Comparison of ENCODE assay signal across 1 cellular context in genomic region chr2:159208449-159208848, GRCh38.
A peak's percentile ranks its signal among the peaks of the same experiment; 100 is the strongest.
TF ChIP-seq lines count a peak whose summit lies in the region.

No MANE protein-coding gene starts in this region.

TF ChIP-seq in K562, 482 proteins besides CTCF, POLR2A, EP300 and RAD21 (continued from another document):
- TF ChIP-seq SFPQ (IDR thresholded peaks at IDR 0.05; ENCODE audit: low read depth, low read length) (no peak), ZNF143 (CRISPR knock-in tag; IDR thresholded peaks at IDR 0.05) (no peak), IRF2 (CRISPR knock-in tag; IDR thresholded peaks at IDR 0.05) (no peak), BHLHE40 (IDR thresholded peaks at IDR 0.05; ENCODE audit: low read length) (no peak), ZHX1 (conservative IDR thresholded peaks at IDR 0.05; ENCODE audit: low read length) (no peak), E2F3 (CRISPR knock-in tag; IDR thresholded peaks at IDR 0.05) (no peak), CBX3 (IDR thresholded peaks at IDR 0.05; ENCODE audit: borderline replicate concordance in 1 of 2, low read length in 2 of 2) (no peak), ARNT (IDR thresholded peaks at IDR 0.05) (no peak), TFAM (CRISPR knock-in tag; conservative IDR thresholded peaks at IDR 0.05) (no peak), PHF21A (IDR thresholded peaks at IDR 0.05; ENCODE audit: borderline replicate concordance, low read depth) (no peak), PPARD (CRISPR knock-in tag; IDR thresholded peaks at IDR 0.05) (no peak), ZNF318 (IDR thresholded peaks at IDR 0.05; ENCODE audit: borderline replicate concordance in 1 of 2, low read depth in 1 of 2) (no peak), SOX6 (IDR thresholded peaks at IDR 0.05) (no peak), GMEB1 (CRISPR knock-in tag; IDR thresholded peaks at IDR 0.05) (no peak), FOXA3 (CRISPR knock-in tag; conservative IDR thresholded peaks at IDR 0.05 in 1 of 2, IDR thresholded peaks at IDR 0.05 in 1 of 2) (no peak), CEBPB (tag; IDR thresholded peaks at IDR 0.05) (no peak), ATF7 (IDR thresholded peaks at IDR 0.05) (no peak), KLF16 (IDR thresholded peaks at IDR 0.05) (0 out of 2 replicates have a peak, but pooled peaks have one; percentile 21), KDM2B (CRISPR knock-in tag; IDR thresholded peaks at IDR 0.05) (no peak), ATF6 (CRISPR knock-in tag; IDR thresholded peaks at IDR 0.05) (no peak), CTCFL (IDR thresholded peaks at IDR 0.05; ENCODE audit: borderline replicate concordance, insufficient read depth, low read depth, low read length, poor library complexity, severe bottlenecking) (peak; percentile 35), SMARCB1 (IDR thresholded peaks at IDR 0.05; ENCODE audit: insufficient read length, low read depth) (no peak), ZNF239 (CRISPR knock-in tag; IDR thresholded peaks at IDR 0.05) (no peak), PTBP1 (IDR thresholded peaks at IDR 0.05; ENCODE audit: low read depth, low read length) (no peak), ZNF311 (CRISPR knock-in tag; IDR thresholded peaks at IDR 0.05) (no peak), NFATC3 (IDR thresholded peaks at IDR 0.05) (no peak), RCOR1 (IDR thresholded peaks at IDR 0.05; ENCODE audit: borderline replicate concordance in 1 of 2, low read depth in 2 of 2, low read length in 2 of 2) (peak in 1 of 2 experiments; percentile 58; a peak in 2 of 4 replicates), TBL1XR1 (IDR thresholded peaks at IDR 0.05; ENCODE audit: low read length in 2 of 2) (no peak), SMC3 (conservative IDR thresholded peaks at IDR 0.05; ENCODE audit: insufficient read depth, low read depth, low read length) (peak; percentile 65), CBX5 (IDR thresholded peaks at IDR 0.05; ENCODE audit: borderline replicate concordance, low read depth) (no peak)
